In the genomic region with DNA sequence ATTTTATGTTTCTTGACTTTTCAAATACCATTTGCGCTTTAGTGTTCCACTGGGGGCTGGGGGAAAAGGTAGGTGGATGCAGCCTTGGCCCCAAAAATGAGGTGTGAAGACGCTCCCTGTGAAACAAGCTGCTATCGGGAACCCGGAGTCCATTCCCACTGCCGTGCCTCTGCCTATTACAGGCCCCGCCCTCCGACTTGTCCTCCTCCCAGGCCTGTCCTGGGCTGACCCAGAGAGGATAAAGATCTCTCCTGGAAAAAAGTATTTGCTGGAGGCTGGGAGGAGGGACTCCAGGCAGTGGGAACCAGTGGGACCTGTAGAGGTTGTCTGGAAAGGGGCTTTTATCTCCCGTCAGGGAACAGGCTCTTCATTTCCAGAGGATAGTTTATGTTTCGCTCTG, we compare ENCODE assay signal across 1 cellular context.
TF ChIP-seq lines count a peak whose summit lies in the region.

No MANE protein-coding gene starts in this region.

TF ChIP-seq in WTC11, 78 proteins besides CTCF, POLR2A, EP300 and RAD21 (continued from another document):
- TF ChIP-seq, protein P1, sequence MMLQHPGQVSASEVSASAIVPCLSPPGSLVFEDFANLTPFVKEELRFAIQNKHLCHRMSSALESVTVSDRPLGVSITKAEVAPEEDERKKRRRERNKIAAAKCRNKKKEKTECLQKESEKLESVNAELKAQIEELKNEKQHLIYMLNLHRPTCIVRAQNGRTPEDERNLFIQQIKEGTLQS (CRISPR knock-in tag; conservative IDR thresholded peaks at IDR 0.05) = no peak
- no peak for TF ChIP-seq ZBTB21 (CRISPR knock-in tag; IDR thresholded peaks at IDR 0.05; ENCODE audit: borderline replicate concordance)
- TF ChIP-seq MXD4 (CRISPR knock-in tag; IDR thresholded peaks at IDR 0.05; ENCODE audit: borderline replicate concordance) = no peak
- TF ChIP-seq OVOL2 (CRISPR knock-in tag; IDR thresholded peaks at IDR 0.05; ENCODE audit: borderline replicate concordance) = no peak
- no peak for TF ChIP-seq SOX15 (CRISPR knock-in tag; IDR thresholded peaks at IDR 0.05)
- TF ChIP-seq PRDM15 (CRISPR knock-in tag; IDR thresholded peaks at IDR 0.05) = no peak
- TF ChIP-seq, protein P2, sequence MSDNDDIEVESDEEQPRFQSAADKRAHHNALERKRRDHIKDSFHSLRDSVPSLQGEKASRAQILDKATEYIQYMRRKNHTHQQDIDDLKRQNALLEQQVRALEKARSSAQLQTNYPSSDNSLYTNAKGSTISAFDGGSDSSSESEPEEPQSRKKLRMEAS (CRISPR knock-in tag; IDR thresholded peaks at IDR 0.05) = no peak
- TF ChIP-seq E2F4 (CRISPR knock-in tag; IDR thresholded peaks at IDR 0.05; ENCODE audit: borderline replicate concordance, low read depth) = no peak
- TF ChIP-seq, protein P3, sequence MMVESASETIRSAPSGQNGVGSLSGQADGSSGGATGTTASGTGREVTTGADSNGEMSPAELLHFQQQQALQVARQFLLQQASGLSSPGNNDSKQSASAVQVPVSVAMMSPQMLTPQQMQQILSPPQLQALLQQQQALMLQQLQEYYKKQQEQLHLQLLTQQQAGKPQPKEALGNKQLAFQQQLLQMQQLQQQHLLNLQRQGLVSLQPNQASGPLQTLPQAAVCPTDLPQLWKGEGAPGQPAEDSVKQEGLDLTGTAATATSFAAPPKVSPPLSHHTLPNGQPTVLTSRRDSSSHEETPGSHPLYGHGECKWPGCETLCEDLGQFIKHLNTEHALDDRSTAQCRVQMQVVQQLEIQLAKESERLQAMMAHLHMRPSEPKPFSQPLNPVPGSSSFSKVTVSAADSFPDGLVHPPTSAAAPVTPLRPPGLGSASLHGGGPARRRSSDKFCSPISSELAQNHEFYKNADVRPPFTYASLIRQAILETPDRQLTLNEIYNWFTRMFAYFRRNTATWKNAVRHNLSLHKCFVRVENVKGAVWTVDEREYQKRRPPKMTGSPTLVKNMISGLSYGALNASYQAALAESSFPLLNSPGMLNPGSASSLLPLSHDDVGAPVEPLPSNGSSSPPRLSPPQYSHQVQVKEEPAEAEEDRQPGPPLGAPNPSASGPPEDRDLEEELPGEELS (CRISPR knock-in tag; IDR thresholded peaks at IDR 0.05) = no peak
- TF ChIP-seq, protein P4, sequence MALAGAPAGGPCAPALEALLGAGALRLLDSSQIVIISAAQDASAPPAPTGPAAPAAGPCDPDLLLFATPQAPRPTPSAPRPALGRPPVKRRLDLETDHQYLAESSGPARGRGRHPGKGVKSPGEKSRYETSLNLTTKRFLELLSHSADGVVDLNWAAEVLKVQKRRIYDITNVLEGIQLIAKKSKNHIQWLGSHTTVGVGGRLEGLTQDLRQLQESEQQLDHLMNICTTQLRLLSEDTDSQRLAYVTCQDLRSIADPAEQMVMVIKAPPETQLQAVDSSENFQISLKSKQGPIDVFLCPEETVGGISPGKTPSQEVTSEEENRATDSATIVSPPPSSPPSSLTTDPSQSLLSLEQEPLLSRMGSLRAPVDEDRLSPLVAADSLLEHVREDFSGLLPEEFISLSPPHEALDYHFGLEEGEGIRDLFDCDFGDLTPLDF (CRISPR knock-in tag; IDR thresholded peaks at IDR 0.05) = no peak
- no peak for TF ChIP-seq GABPB1 (CRISPR knock-in tag; IDR thresholded peaks at IDR 0.05)
- TF ChIP-seq, protein P5, sequence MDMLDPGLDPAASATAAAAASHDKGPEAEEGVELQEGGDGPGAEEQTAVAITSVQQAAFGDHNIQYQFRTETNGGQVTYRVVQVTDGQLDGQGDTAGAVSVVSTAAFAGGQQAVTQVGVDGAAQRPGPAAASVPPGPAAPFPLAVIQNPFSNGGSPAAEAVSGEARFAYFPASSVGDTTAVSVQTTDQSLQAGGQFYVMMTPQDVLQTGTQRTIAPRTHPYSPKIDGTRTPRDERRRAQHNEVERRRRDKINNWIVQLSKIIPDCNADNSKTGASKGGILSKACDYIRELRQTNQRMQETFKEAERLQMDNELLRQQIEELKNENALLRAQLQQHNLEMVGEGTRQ (CRISPR knock-in tag; IDR thresholded peaks at IDR 0.05) = no peak
- TF ChIP-seq SMAD3 (CRISPR knock-in tag; IDR thresholded peaks at IDR 0.05; ENCODE audit: borderline replicate concordance) = no peak
- TF ChIP-seq, protein P6, sequence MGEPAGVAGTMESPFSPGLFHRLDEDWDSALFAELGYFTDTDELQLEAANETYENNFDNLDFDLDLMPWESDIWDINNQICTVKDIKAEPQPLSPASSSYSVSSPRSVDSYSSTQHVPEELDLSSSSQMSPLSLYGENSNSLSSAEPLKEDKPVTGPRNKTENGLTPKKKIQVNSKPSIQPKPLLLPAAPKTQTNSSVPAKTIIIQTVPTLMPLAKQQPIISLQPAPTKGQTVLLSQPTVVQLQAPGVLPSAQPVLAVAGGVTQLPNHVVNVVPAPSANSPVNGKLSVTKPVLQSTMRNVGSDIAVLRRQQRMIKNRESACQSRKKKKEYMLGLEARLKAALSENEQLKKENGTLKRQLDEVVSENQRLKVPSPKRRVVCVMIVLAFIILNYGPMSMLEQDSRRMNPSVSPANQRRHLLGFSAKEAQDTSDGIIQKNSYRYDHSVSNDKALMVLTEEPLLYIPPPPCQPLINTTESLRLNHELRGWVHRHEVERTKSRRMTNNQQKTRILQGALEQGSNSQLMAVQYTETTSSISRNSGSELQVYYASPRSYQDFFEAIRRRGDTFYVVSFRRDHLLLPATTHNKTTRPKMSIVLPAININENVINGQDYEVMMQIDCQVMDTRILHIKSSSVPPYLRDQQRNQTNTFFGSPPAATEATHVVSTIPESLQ (CRISPR knock-in tag; IDR thresholded peaks at IDR 0.05) = no peak
- TF ChIP-seq, protein P7, sequence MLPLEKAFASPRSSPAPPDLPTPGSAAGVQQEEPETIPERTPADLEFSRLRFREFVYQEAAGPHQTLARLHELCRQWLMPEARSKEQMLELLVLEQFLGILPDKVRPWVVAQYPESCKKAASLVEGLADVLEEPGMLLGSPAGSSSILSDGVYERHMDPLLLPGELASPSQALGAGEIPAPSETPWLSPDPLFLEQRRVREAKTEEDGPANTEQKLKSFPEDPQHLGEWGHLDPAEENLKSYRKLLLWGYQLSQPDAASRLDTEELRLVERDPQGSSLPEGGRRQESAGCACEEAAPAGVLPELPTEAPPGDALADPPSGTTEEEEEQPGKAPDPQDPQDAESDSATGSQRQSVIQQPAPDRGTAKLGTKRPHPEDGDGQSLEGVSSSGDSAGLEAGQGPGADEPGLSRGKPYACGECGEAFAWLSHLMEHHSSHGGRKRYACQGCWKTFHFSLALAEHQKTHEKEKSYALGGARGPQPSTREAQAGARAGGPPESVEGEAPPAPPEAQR (CRISPR knock-in tag; IDR thresholded peaks at IDR 0.05) = no peak
